8 cellular contexts compared by ENCODE assay signal in the genomic region with DNA sequence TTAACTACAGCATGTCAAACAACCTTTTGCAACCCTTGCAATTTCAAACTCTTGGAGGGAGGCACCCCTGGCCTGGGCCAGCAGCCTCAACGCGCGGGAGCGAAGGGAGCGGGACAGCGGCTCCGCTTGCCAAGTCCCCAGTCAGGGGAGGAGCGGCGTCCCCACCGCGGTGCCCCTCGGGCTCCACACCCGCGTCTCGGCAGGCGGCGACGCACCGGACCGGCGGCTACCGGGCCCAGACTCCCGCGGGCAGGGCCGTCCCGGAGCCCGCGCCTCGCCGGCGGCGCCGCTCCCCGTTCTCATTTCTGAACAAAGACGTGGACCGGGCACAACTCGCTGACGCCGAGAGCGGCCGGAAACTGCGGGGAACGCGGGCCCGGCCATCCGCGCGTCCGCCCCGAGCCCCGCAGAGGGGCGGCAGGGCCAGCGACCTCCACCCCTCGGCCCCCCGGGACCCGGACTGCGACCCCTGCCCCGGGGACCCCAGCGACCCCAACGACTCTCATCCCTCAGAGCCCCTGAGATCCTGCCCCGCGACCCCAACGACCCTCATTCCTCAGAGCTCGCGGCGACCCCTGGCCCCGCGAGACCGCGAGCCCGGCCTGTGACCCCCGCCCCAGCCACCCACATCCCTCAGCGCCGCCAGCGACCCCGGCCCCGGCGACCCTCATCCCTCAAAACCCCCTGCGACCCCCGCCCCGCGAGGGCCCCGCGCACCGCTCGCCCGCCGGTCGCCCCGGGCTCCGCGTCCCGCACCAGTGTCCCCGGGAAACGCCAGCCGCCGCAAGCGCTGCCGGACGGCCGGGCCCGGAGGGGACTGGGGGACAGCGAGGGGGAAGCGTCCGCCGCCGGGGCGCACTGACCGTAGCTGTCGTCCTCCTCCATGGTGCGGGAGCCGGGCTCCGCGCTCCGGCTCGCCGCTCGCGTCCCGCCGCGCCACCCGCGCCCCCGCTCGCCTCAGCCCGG. TPM values are rescaled to one million over a fixed set of nuclear protein-coding genes. Genes with fewer than 3 reads are reported as not detected.
DNase-seq lines count a peak whose midpoint lies in the region; ATAC-seq and TF ChIP-seq lines count a peak whose summit lies in the region.

A gene with protein sequence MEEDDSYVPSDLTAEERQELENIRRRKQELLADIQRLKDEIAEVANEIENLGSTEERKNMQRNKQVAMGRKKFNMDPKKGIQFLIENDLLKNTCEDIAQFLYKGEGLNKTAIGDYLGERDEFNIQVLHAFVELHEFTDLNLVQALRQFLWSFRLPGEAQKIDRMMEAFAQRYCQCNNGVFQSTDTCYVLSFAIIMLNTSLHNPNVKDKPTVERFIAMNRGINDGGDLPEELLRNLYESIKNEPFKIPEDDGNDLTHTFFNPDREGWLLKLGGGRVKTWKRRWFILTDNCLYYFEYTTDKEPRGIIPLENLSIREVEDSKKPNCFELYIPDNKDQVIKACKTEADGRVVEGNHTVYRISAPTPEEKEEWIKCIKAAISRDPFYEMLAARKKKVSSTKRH (minus strand): TSS at position 935 of the 966 bp plus-strand sequence. CDS start 50 bp downstream, at position 885.

- H3K36me3 Mint-ChIP-seq in CD14-positive monocyte (peaks cover 0 to 8% of the 10 kb centered on the region in 2 donors), IgD-negative memory B cell (peaks cover 2% of the 10 kb centered on the region)
- peaks cover 0 to 24% (median 6%) of the 10 kb centered on the region in 5 donors for H3K36me3 Mint-ChIP-seq in naive thymus-derived CD4-positive, alpha-beta T cell

- H3K36me3 ChIP-seq in esophagus squamous epithelium (no peaks in the 10 kb centered on the region), upper lobe of left lung (no peaks in the 10 kb centered on the region)
- H3K36me3 ChIP-seq in naive thymus-derived CD4-positive, alpha-beta T cell (ENCODE audit: control insufficient read depth in 2 of 3, insufficient read depth in 3 of 3, low read length in 3 of 3) = peaks cover 0 to 6% (median 0%) of the 10 kb centered on the region in 3 experiments

- no peak for DNase-seq in CD14-positive monocyte (ENCODE audit: low spot score)
- peak; percentile 28 for DNase-seq in GM20000 (ENCODE audit: low spot score)
- peak; percentile 81 for DNase-seq in activated CD8-positive, alpha-beta memory T cell treated with anti-CD3 and anti-CD28 coated beads for 24 hours
- no peak for DNase-seq in esophagus squamous epithelium (lab: John Stamatoyannopoulos, UW)
- DNase-seq in naive thymus-derived CD4-positive, alpha-beta T cell = peak; percentile 37 to 65 (median 50)
- peak; percentile 45 to 93 for DNase-seq in upper lobe of left lung
- no peak for DNase-seq in SW 1271 (lab: John Stamatoyannopoulos, UW)

- ATAC-seq in naive thymus-derived CD4-positive, alpha-beta T cell = no peak
- peak in 1 of 2 donors; percentile 29 for ATAC-seq in upper lobe of left lung (ENCODE audit: low FRiP score in 2 of 2)

- POLR2A ChIA-PET in naive thymus-derived CD4-positive, alpha-beta T cell (lab: Charles Lee) = interaction anchor here (0.5 to 3.7 kb wide), 22 partner anchors 9 to 450 kb away, joined by 3 to 43 read pairs (median 6); no protein-coding TSS in a partner anchor

- peak in 2 of 4 donors; percentile 64 to 85 for TF ChIP-seq POLR2A in esophagus squamous epithelium (IDR thresholded peaks at IDR 0.05)
- TF ChIP-seq POLR2A in upper lobe of left lung (IDR thresholded peaks at IDR 0.05) = peak in 2 of 4 donors; percentile 81 to 85

- H3K4me1 ChIP-seq in esophagus squamous epithelium (peaks cover 22 to 81% (median 29%) of the 10 kb centered on the region in 3 donors), upper lobe of left lung (peaks cover 22 to 60% (median 41%) of the 10 kb centered on the region in 4 donors)
- H3K4me1 ChIP-seq in naive thymus-derived CD4-positive, alpha-beta T cell (ENCODE audit: control insufficient read depth in 2 of 2, insufficient read depth in 2 of 2, low read length in 2 of 2) = peaks cover 51 to 55% of the 10 kb centered on the region in 2 donors

- H3K27me3 ChIP-seq in esophagus squamous epithelium (no peaks in the 10 kb centered on the region), upper lobe of left lung (no peaks in the 10 kb centered on the region)
- no peaks in the 10 kb centered on the region for H3K27me3 ChIP-seq in naive thymus-derived CD4-positive, alpha-beta T cell (ENCODE audit: control insufficient read depth in 2 of 2, insufficient read depth in 2 of 2, low read length in 2 of 2)

- peak within 1 kb of the TSS; percentile 92 to 95 (median 94) for H3K27ac Mint-ChIP-seq in CD14-positive monocyte
- H3K27ac Mint-ChIP-seq in IgD-negative memory B cell = peak within 1 kb of the TSS; percentile 76 to 96 (median 93)
- H3K27ac Mint-ChIP-seq in naive thymus-derived CD4-positive, alpha-beta T cell = peak within 1 kb of the TSS; percentile 91 to 99 (median 96)

- no peaks in the 10 kb centered on the region for H3K9me3 Mint-ChIP-seq in CD14-positive monocyte
- no peaks in the 10 kb centered on the region for H3K9me3 Mint-ChIP-seq in IgD-negative memory B cell
- H3K9me3 Mint-ChIP-seq in naive thymus-derived CD4-positive, alpha-beta T cell = no peaks in the 10 kb centered on the region

- intact Hi-C loops in CD14-positive monocyte (cut with micrococcal nuclease) (loop anchor here (2.0 to 5.0 kb wide), 2 partner anchors 44 to 45 kb away; no protein-coding TSS in a partner anchor), esophagus squamous epithelium (cut with DNase I) (no loop called here)
- intact Hi-C loops in naive thymus-derived CD4-positive, alpha-beta T cell (cut with micrococcal nuclease) = loop anchor here (1.0 to 2.0 kb wide), 3 partner anchors 37 to 60 kb away; a partner anchor contains a TSS

- H3K27me3 Mint-ChIP-seq in CD14-positive monocyte (ENCODE audit: low read depth in 3 of 3) (peaks cover 0 to 2% (median 0%) of the 10 kb centered on the region in 3 donors), IgD-negative memory B cell (no peaks in the 10 kb centered on the region)
- H3K27me3 Mint-ChIP-seq in naive thymus-derived CD4-positive, alpha-beta T cell = no peaks in the 10 kb centered on the region

- TF ChIP-seq EP300 in upper lobe of left lung (IDR thresholded peaks at IDR 0.05) = no peak

- WGBS in esophagus squamous epithelium, 2 donors = 0% methylated on average over 9 of the region's 127 CpGs; no CpG with 5 or more reads in 1 of the 2 donors
- 0 to 1% methylated on average over 7 to 62 of the region's 127 CpGs for WGBS in upper lobe of left lung, 2 donors

- TF ChIP-seq CTCF in CD14-positive monocyte (IDR thresholded peaks at IDR 0.05) (no peak), GM20000 (IDR thresholded peaks at IDR 0.05; ENCODE audit: extremely low read depth, missing control alignments) (no peak), esophagus squamous epithelium (IDR thresholded peaks at IDR 0.05) (no peak), upper lobe of left lung (IDR thresholded peaks at IDR 0.05) (no peak)

- CTCF ChIA-PET in naive thymus-derived CD4-positive, alpha-beta T cell (lab: Charles Lee) = interaction anchor here (0.6 to 2.4 kb wide), 5 partner anchors 8 to 22 kb away, joined by 3 to 13 read pairs (median 3); no protein-coding TSS in a partner anchor

- H3K4me3 Mint-ChIP-seq in CD14-positive monocyte (peak within 1 kb of the TSS; percentile 95 to 97), IgD-negative memory B cell (peak within 1 kb of the TSS; percentile 87 to 96 (median 94))
- H3K4me3 Mint-ChIP-seq in naive thymus-derived CD4-positive, alpha-beta T cell = peak within 1 kb of the TSS; percentile 88 to 99 (median 94)

- H3K4me1 Mint-ChIP-seq in CD14-positive monocyte (peaks cover 47% of the 10 kb centered on the region), IgD-negative memory B cell (peaks cover 25 to 26% (median 26%) of the 10 kb centered on the region in 3 donors)
- peaks cover 24 to 61% (median 54%) of the 10 kb centered on the region in 7 donors for H3K4me1 Mint-ChIP-seq in naive thymus-derived CD4-positive, alpha-beta T cell

- no peaks in the 10 kb centered on the region for H3K9me3 ChIP-seq in esophagus squamous epithelium
- H3K9me3 ChIP-seq in naive thymus-derived CD4-positive, alpha-beta T cell (ENCODE audit: control insufficient read depth in 2 of 3, low read length in 3 of 3) = no peaks in the 10 kb centered on the region
- H3K9me3 ChIP-seq in upper lobe of left lung = no peaks in the 10 kb centered on the region

- H3K27ac ChIP-seq in esophagus squamous epithelium (peak within 1 kb of the TSS; percentile 97 to 99 (median 98)), upper lobe of left lung (peak within 1 kb of the TSS; percentile 96 to 100 (median 98))
- peak within 1 kb of the TSS; percentile 95 for H3K27ac ChIP-seq in naive thymus-derived CD4-positive, alpha-beta T cell (ENCODE audit: low read depth, low read length)

- H3K4me3 ChIP-seq in esophagus squamous epithelium (peak within 1 kb of the TSS; percentile 76 to 100 (median 100)), upper lobe of left lung (peak within 1 kb of the TSS; percentile 87 to 97 (median 96))
- peak within 1 kb of the TSS; percentile 96 for H3K4me3 ChIP-seq in naive thymus-derived CD4-positive, alpha-beta T cell (ENCODE audit: low read length)

RNA-seq across cellular contexts. Expression of the gene that starts here (rescaled TPM):
- polyA plus RNA-seq in CD14-positive monocyte (10 to 100 TPM; 68.6 to 80.9 TPM), IgD-negative memory B cell (210 TPM)
- total RNA-seq in esophagus squamous epithelium (10 to 100 TPM; 42.1 to 86.7 (median 67.5) TPM), upper lobe of left lung (100 to 1,000 TPM; 113 to 295 (median 121) TPM)
- total RNA-seq in naive thymus-derived CD4-positive, alpha-beta T cell = 100 to 1,000 TPM; 297 to 452 (median 420) TPM
- polyA plus RNA-seq in naive thymus-derived CD4-positive, alpha-beta T cell = 100 to 1,000 TPM; 314 to 395 TPM

Comparison
In these comparisons a context has a peak if more than half of its experiments do, and no peak if none do; other contexts are left out.
1. DNase-seq: peak in GM20000 (single experiment), activated CD8-positive, alpha-beta memory T cell treated with anti-CD3 and anti-CD28 coated beads for 24 hours (single experiment), naive thymus-derived CD4-positive, alpha-beta T cell (9 of 9) and upper lobe of left lung (2 of 2); none in CD14-positive monocyte (single experiment), esophagus squamous epithelium (single experiment) and SW 1271 (0 of 2).
2. Peak in every context shown above with its lines, with median percentiles within 50 percentile points of each other: H3K27ac Mint-ChIP-seq, H3K4me3 Mint-ChIP-seq, H3K27ac ChIP-seq and H3K4me3 ChIP-seq.